Comparison of ENCODE assay signal across 21 cellular contexts in genomic region chr20:56808119-56808725, GRCh38.
DNase-seq lines count a peak whose midpoint lies in the region; ATAC-seq and TF ChIP-seq lines count a peak whose summit lies in the region.
"Had no signal": no experiment of that assay in that cellular context is flagged by ENCODE, and none has a peak within 500 bp of the region (broad histone marks: within the 10 kb centered on the region; RNA-seq: fewer than 3 reads in every experiment).

No MANE protein-coding gene starts in this region.

- H4K8ac ChIP-seq in H9 (replicated peaks; ENCODE audit: insufficient read length, low read depth, low read length): no peak overlapping the region

- H3K79me2 ChIP-seq in OCI-LY7 (ENCODE audit: insufficient read depth, low read depth, low read length): no peaks in the 10 kb centered on the region
- no peaks in the 10 kb centered on the region for H3K79me2 ChIP-seq in H9 (ENCODE audit: insufficient read depth, low read length)

- H3K36me3 Mint-ChIP-seq in natural killer cell treated with Interleukin-12 subunit alpha and Interleukin-12 subunit beta and Interleukin-15 and Interleukin-18, amount 100 ng/mL, for 72 hours: no peaks in the 10 kb centered on the region
- peaks cover 0 to 10% (median 2%) of the 10 kb centered on the region in 3 experiments; a peak in 3 of 7 replicates for H3K36me3 Mint-ChIP-seq in H9 (ENCODE audit: insufficient read depth in 1 of 3, low read depth in 3 of 3)

- no peak overlapping the region for H2BK15ac ChIP-seq in H9 (ENCODE audit: low read depth, low read length)

- H3K9me3 ChIP-seq in OCI-LY7 (ENCODE audit: low read length) (no peaks in the 10 kb centered on the region), suprapubic skin (no peaks in the 10 kb centered on the region), H9 (ENCODE audit: control insufficient read depth, low read depth, low read length) (no peaks in the 10 kb centered on the region)
- H3K9me3 ChIP-seq: BE2C, HAP-1 had no signal

- H3K36me3 ChIP-seq in OCI-LY7 (ENCODE audit: insufficient read depth, low read length) (no peaks in the 10 kb centered on the region), suprapubic skin (no peaks in the 10 kb centered on the region)
- H3K36me3 ChIP-seq: BE2C, HAP-1 had no signal

- DNase-seq in OCI-LY7 (ENCODE audit: low spot score) (no peak), epithelial cell of esophagus (ENCODE audit: low read depth) (peak; percentile 39), left kidney (ENCODE audit: low read depth, low spot score) (peak; percentile 50), suprapubic skin (ENCODE audit: low spot score in 2 of 2) (no peak), H9 (no peak)
- DNase-seq in natural killer cell treated with Interleukin-12 subunit alpha and Interleukin-12 subunit beta and Interleukin-15 and Interleukin-18, amount 100 ng/mL, for 72 hours (ENCODE audit: low spot score): no peak
- DNase-seq: ACHN; BE2C; CD4-positive, alpha-beta T cell; EL; NCI-H1436; NCI-H2029; NCI-H2171; NCI-H510A; NCI-H774 had no signal

- H2AFZ ChIP-seq in OCI-LY7 (ENCODE audit: low read length) (no peak overlapping the region), H9 (ENCODE audit: low read length) (no peak overlapping the region)

- H3K79me1 ChIP-seq in H9 (ENCODE audit: insufficient read depth, low read depth, low read length, poor library complexity, severe bottlenecking): no peaks in the 10 kb centered on the region

- peaks cover 18 to 32% of the 10 kb centered on the region in 2 donors for H3K27me3 Mint-ChIP-seq in natural killer cell treated with Interleukin-12 subunit alpha and Interleukin-12 subunit beta and Interleukin-15 and Interleukin-18, amount 100 ng/mL, for 72 hours
- H3K27me3 Mint-ChIP-seq in H9 (ENCODE audit: low read depth): peaks cover 8% of the 10 kb centered on the region

- H3K4me2 ChIP-seq in OCI-LY7 (ENCODE audit: low read length): 0 out of 2 replicates have a peak overlapping the region, but pooled peaks have one; percentile 5
- H3K4me2 ChIP-seq in H9 (ENCODE audit: insufficient read depth, insufficient read length, low read length): no peak overlapping the region

- H3K4me3 Mint-ChIP-seq in natural killer cell treated with Interleukin-12 subunit alpha and Interleukin-12 subunit beta and Interleukin-15 and Interleukin-18, amount 100 ng/mL, for 72 hours: no peak overlapping the region
- H3K4me3 Mint-ChIP-seq in H9: no peak overlapping the region
- H3K4me3 Mint-ChIP-seq: CD4-positive, alpha-beta T cell had no signal

- intact Hi-C loops in OCI-LY7 (cut with micrococcal nuclease; ENCODE audit: unreplicated experiment): no loop called here

- no peak overlapping the region for H3K9ac ChIP-seq in H9 (ENCODE audit: extremely low read depth, insufficient read length, low read length)

- BruUV-seq in OCI-LY7 (replicated peaks; lab: Mats Ljungman, UMichigan): no TSS peak

- H3K4me3 ChIP-seq in OCI-LY7 (ENCODE audit: low read depth, low read length, poor library complexity, severe bottlenecking) (no peak overlapping the region), epithelial cell of esophagus (ENCODE audit: low read length) (no peak overlapping the region), suprapubic skin (no peak overlapping the region)
- H3K4me3 ChIP-seq: HAP-1, K562, SK-N-MC had no signal

- H3K4me1 Mint-ChIP-seq in natural killer cell treated with Interleukin-12 subunit alpha and Interleukin-12 subunit beta and Interleukin-15 and Interleukin-18, amount 100 ng/mL, for 72 hours (ENCODE audit: low read depth in 2 of 2): no peaks in the 10 kb centered on the region
- H3K4me1 Mint-ChIP-seq in H9: peaks cover 34 to 43% of the 10 kb centered on the region in 2 experiments

- POLR2A ChIA-PET in OCI-LY7 (lab: Charles Lee): interaction anchor here (0.6 to 0.7 kb wide), 2 partner anchors 14 to 80 kb away, joined by 3 read pairs; no protein-coding TSS in a partner anchor

- ATAC-seq in SK-N-SH treated with all-trans-retinoic acid at 6 μM for 48 hours (no peak), HG03025 (IDR thresholded peaks at IDR 0.05; ENCODE audit: low FRiP score, unreplicated experiment) (no peak)
- no peak for ATAC-seq in natural killer cell treated with Interleukin-12 subunit alpha and Interleukin-12 subunit beta and Interleukin-15 and Interleukin-18, amount 100 ng/mL, for 72 hours
- ATAC-seq: K562, Right ventricle myocardium inferior had no signal

- WGBS in suprapubic skin: 28% methylated on average over 10 of the region's 10 CpGs
- no CpG with 5 or more reads among the region's 10 CpGs for WGBS in H9 (ENCODE audit: extremely low coverage, insufficient read length, low lambda C conversion rate)

- H3K14ac ChIP-seq in H9 (ENCODE audit: insufficient read depth, low read length): no peak overlapping the region; the same call in 1 of the 2 replicates

- no peak overlapping the region for H3K27ac ChIP-seq in OCI-LY7 (ENCODE audit: low read depth, low read length, poor library complexity, severe bottlenecking)
- peak overlapping the region; percentile 81 for H3K27ac ChIP-seq in suprapubic skin
- H3K27ac ChIP-seq in H9 (ENCODE audit: insufficient read length, low read depth, low read length): no peak overlapping the region
- H3K27ac ChIP-seq: SK-N-MC had no signal

- H4K20me1 ChIP-seq in OCI-LY7 (ENCODE audit: insufficient read depth, low read length) (no peaks in the 10 kb centered on the region), H9 (ENCODE audit: control insufficient read depth, insufficient read depth, insufficient read length) (no peaks in the 10 kb centered on the region)

- H4K5ac ChIP-seq in H9 (ENCODE audit: insufficient read length, low read depth, low read length): no peak overlapping the region

- H3K56ac ChIP-seq in H9 (ENCODE audit: insufficient read length, low read depth, low read length): no peak overlapping the region

- TF ChIP-seq POLR2A in suprapubic skin (IDR thresholded peaks at IDR 0.05): no peak

- TF ChIP-seq CTCF in OCI-LY7 (conservative IDR thresholded peaks at IDR 0.05; ENCODE audit: low read length) (no peak), epithelial cell of esophagus (IDR thresholded peaks at IDR 0.05; ENCODE audit: insufficient read depth, low read depth, low read length, missing control alignments) (no peak), suprapubic skin (IDR thresholded peaks at IDR 0.05) (no peak), H9 (conservative IDR thresholded peaks at IDR 0.05) (no peak)

- no peak overlapping the region for H3T11ph ChIP-seq in H9 (ENCODE audit: low read length)

- no peak overlapping the region for H3K23ac ChIP-seq in H9 (ENCODE audit: insufficient read length, low read depth, low read length)

- no peaks in the 10 kb centered on the region for H3K23me2 ChIP-seq in H9 (ENCODE audit: insufficient read length, low read depth, low read length, poor library complexity, severe bottlenecking)

- CTCF ChIA-PET in OCI-LY7 (lab: Charles Lee; ENCODE audit: unreplicated experiment): no interaction called here

- peaks cover 13% of the 10 kb centered on the region for H3K4me1 ChIP-seq in OCI-LY7 (ENCODE audit: insufficient read depth, low read length, poor library complexity, severe bottlenecking)
- H3K4me1 ChIP-seq in suprapubic skin: peaks cover 33% of the 10 kb centered on the region
- peaks cover 2% of the 10 kb centered on the region; the same call in 1 of the 2 replicates for H3K4me1 ChIP-seq in H9 (ENCODE audit: insufficient read depth, low read length)
- H3K4me1 ChIP-seq: BE2C, HAP-1 had no signal

- no peak overlapping the region for H2AK5ac ChIP-seq in H9 (ENCODE audit: insufficient read length, low read length)

- no peak for TF ChIP-seq EP300 in suprapubic skin (IDR thresholded peaks at IDR 0.05)

- no peak overlapping the region for H2BK12ac ChIP-seq in H9 (ENCODE audit: insufficient read length, low read depth, low read length)

- no peak overlapping the region for H3K27ac Mint-ChIP-seq in natural killer cell treated with Interleukin-12 subunit alpha and Interleukin-12 subunit beta and Interleukin-15 and Interleukin-18, amount 100 ng/mL, for 72 hours
- no peak overlapping the region for H3K27ac Mint-ChIP-seq in H9
- H3K27ac Mint-ChIP-seq: CD4-positive, alpha-beta T cell had no signal

- no peak overlapping the region for H2BK5ac ChIP-seq in H9 (ENCODE audit: insufficient read length, low read length)

- H3K9me3 Mint-ChIP-seq in natural killer cell treated with Interleukin-12 subunit alpha and Interleukin-12 subunit beta and Interleukin-15 and Interleukin-18, amount 100 ng/mL, for 72 hours: no peaks in the 10 kb centered on the region
- H3K9me3 Mint-ChIP-seq in H9: peaks cover 0 to 11% of the 10 kb centered on the region in 2 experiments; a peak in 3 of 5 replicates

- H4K91ac ChIP-seq in H9 (ENCODE audit: insufficient read length, low read depth, low read length): no peak overlapping the region

- no peak overlapping the region for H3K4ac ChIP-seq in H9 (ENCODE audit: low read depth, low read length)

- no peak overlapping the region for H2BK120ac ChIP-seq in H9 (ENCODE audit: low read depth, low read length, poor library complexity, severe bottlenecking)

- H3K27me3 ChIP-seq in suprapubic skin: peaks cover 14% of the 10 kb centered on the region
- H3K27me3 ChIP-seq in H9 (ENCODE audit: insufficient read depth, low read length): no peaks in the 10 kb centered on the region
- H3K27me3 ChIP-seq: BE2C had no signal

- no peak overlapping the region for H3K18ac ChIP-seq in H9 (ENCODE audit: insufficient read length, low read depth, low read length)

- no peak overlapping the region for H2BK20ac ChIP-seq in H9 (ENCODE audit: low read depth, low read length, poor library complexity, severe bottlenecking)

- no peaks in the 10 kb centered on the region for H3K9me2 ChIP-seq in OCI-LY7 (ENCODE audit: insufficient read depth, low read length)

Comparison
In these comparisons a context has a peak if more than half of its experiments do, and no peak if none do; other contexts are left out.
1. DNase-seq: peak in epithelial cell of esophagus (single experiment) and left kidney (single experiment); none in OCI-LY7 (single experiment), suprapubic skin (0 of 2), natural killer cell treated with Interleukin-12 subunit alpha and Interleukin-12 subunit beta and Interleukin-15 and Interleukin-18, amount 100 ng/mL, for 72 hours (single experiment) and H9 (single experiment).